Comparison of ENCODE assay signal across 1 cellular context in the genomic region with DNA sequence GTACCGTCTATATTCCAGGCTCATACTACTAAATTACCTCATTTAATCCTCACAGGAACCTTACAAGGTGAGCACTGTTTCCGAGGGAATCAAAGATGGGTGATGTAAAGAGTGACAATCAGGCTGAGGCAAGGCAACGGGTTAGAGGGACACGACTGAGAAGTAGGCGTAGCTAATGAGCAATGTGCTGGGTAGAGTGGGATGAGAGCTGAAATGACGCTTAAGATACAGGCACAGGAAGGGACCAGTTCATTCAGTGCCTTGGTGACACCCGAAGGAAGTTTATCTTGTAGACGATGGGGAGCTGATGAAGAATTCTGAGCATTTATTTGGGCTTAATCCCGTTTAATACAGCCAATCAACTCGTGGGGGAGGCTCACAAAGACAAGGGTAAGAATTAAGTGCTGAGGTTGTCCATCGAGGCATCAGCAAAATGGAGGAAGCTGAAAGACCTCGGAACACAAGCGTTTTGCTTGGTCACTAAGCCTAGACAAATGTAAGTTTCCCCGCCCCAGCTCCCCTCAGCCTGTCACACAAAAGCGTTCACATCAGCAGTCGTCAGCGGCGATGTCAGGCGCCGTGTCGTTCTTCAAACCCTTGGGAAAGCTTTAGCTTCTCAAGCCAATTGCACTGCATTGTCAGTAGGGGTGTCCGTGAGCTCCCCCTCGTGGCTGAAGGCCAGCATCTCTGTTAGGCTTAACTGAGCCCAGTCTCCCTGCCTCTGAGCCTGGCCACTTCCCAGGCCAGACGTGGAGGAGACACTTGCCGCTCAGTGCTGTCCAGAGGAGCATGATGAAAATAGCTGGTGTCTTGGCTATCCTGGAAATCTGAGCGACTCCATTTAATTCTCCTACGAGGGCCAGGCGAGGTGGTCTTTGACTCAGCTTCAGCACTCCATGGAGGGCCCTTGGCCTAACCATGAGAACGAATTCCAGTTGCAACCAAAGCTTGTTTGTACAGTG.
A peak's percentile ranks its signal among the peaks of the same experiment; 100 is the strongest.
TF ChIP-seq lines count a peak whose summit lies in the region.

No MANE protein-coding gene starts in this region.

TF ChIP-seq in HepG2, 621 proteins besides CTCF, POLR2A, EP300 and RAD21 (continued from another document and continues in another):
- TF ChIP-seq, protein P1, sequence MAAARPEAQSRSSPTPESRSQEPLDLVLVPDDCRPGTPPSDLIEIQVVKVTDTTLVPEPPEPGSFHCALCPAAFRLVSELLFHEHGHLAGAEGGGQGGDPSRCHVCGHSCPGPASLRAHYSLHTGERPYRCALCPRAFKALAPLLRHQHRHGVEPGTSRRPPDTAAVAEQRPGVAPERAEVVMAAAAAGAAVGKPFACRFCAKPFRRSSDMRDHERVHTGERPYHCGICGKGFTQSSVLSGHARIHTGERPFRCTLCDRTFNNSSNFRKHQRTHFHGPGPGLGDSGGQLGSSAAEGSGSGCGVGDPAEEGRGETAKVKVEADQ (CRISPR knock-in tag; IDR thresholded peaks at IDR 0.05; ENCODE audit: borderline replicate concordance), result no peak
- TF ChIP-seq ZSCAN9 (CRISPR knock-in tag; IDR thresholded peaks at IDR 0.05; ENCODE audit: borderline replicate concordance) (no peak), ZNF83 (CRISPR knock-in tag; IDR thresholded peaks at IDR 0.05; ENCODE audit: borderline replicate concordance) (no peak), REPIN1 (CRISPR knock-in tag; IDR thresholded peaks at IDR 0.05; ENCODE audit: borderline replicate concordance, low read depth) (peak; percentile 65; the same call in 1 of the 2 replicates), ZNF430 (CRISPR knock-in tag; IDR thresholded peaks at IDR 0.05) (no peak), ZNF558 (CRISPR knock-in tag; IDR thresholded peaks at IDR 0.05; ENCODE audit: borderline replicate concordance) (no peak), TSC22D2 (CRISPR knock-in tag; IDR thresholded peaks at IDR 0.05; ENCODE audit: borderline replicate concordance) (peak; percentile 90; the same call in 1 of the 2 replicates), FOSL2 (CRISPR knock-in tag; IDR thresholded peaks at IDR 0.05) (no peak; the same call in 1 of the 2 replicates), MXD4 (CRISPR knock-in tag; IDR thresholded peaks at IDR 0.05) (no peak), ZNF792 (CRISPR knock-in tag; IDR thresholded peaks at IDR 0.05) (0 out of 2 replicates have a peak, but pooled peaks have one; percentile 57), ZNF772 (CRISPR knock-in tag; IDR thresholded peaks at IDR 0.05) (peak; percentile 56; the same call in 1 of the 2 replicates), GATA4 (IDR thresholded peaks at IDR 0.05; ENCODE audit: borderline replicate concordance, low read depth) (no peak), ZNF501 (CRISPR knock-in tag; IDR thresholded peaks at IDR 0.05) (no peak; the same call in 1 of the 2 replicates), GATAD1 (CRISPR knock-in tag; IDR thresholded peaks at IDR 0.05) (0 out of 2 replicates have a peak, but pooled peaks have one; percentile 31), POLR2AphosphoS2 (IDR thresholded peaks at IDR 0.05; ENCODE audit: low read depth, low read length) (no peak), ATF7-NPFF (CRISPR knock-in tag; IDR thresholded peaks at IDR 0.05; ENCODE audit: low read depth) (no peak), ZBTB38 (CRISPR knock-in tag; IDR thresholded peaks at IDR 0.05) (no peak), SOX13 (IDR thresholded peaks at IDR 0.05) (no peak), SOX13 (CRISPR knock-in tag; conservative IDR thresholded peaks at IDR 0.05 in 1 of 2, IDR thresholded peaks at IDR 0.05 in 1 of 2) (peak in 1 of 2 experiments; percentile 22; a peak in 1 of 4 replicates), ZFP37 (CRISPR knock-in tag; IDR thresholded peaks at IDR 0.05; ENCODE audit: borderline replicate concordance) (no peak), HOXA3 (CRISPR knock-in tag; IDR thresholded peaks at IDR 0.05) (0 out of 2 replicates have a peak, but pooled peaks have one; percentile 32), ZNF562 (CRISPR knock-in tag; IDR thresholded peaks at IDR 0.05; ENCODE audit: borderline replicate concordance) (no peak), ZSCAN29 (CRISPR knock-in tag; conservative IDR thresholded peaks at IDR 0.05) (0 out of 2 replicates have a peak, but pooled peaks have one; percentile 61), JUNB (CRISPR knock-in tag; IDR thresholded peaks at IDR 0.05; ENCODE audit: borderline replicate concordance) (peak; percentile 47; the same call in 1 of the 2 replicates), SMC3 (IDR thresholded peaks at IDR 0.05; ENCODE audit: low read length) (peak; percentile 84)
- TF ChIP-seq, protein P2, sequence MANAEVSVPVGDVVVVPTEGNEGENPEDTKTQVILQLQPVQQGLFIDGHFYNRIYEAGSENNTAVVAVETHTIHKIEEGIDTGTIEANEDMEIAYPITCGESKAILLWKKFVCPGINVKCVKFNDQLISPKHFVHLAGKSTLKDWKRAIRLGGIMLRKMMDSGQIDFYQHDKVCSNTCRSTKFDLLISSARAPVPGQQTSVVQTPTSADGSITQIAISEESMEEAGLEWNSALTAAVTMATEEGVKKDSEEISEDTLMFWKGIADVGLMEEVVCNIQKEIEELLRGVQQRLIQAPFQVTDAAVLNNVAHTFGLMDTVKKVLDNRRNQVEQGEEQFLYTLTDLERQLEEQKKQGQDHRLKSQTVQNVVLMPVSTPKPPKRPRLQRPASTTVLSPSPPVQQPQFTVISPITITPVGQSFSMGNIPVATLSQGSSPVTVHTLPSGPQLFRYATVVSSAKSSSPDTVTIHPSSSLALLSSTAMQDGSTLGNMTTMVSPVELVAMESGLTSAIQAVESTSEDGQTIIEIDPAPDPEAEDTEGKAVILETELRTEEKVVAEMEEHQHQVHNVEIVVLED (CRISPR knock-in tag; IDR thresholded peaks at IDR 0.05; ENCODE audit: borderline replicate concordance), result no peak
- TF ChIP-seq, protein P3, sequence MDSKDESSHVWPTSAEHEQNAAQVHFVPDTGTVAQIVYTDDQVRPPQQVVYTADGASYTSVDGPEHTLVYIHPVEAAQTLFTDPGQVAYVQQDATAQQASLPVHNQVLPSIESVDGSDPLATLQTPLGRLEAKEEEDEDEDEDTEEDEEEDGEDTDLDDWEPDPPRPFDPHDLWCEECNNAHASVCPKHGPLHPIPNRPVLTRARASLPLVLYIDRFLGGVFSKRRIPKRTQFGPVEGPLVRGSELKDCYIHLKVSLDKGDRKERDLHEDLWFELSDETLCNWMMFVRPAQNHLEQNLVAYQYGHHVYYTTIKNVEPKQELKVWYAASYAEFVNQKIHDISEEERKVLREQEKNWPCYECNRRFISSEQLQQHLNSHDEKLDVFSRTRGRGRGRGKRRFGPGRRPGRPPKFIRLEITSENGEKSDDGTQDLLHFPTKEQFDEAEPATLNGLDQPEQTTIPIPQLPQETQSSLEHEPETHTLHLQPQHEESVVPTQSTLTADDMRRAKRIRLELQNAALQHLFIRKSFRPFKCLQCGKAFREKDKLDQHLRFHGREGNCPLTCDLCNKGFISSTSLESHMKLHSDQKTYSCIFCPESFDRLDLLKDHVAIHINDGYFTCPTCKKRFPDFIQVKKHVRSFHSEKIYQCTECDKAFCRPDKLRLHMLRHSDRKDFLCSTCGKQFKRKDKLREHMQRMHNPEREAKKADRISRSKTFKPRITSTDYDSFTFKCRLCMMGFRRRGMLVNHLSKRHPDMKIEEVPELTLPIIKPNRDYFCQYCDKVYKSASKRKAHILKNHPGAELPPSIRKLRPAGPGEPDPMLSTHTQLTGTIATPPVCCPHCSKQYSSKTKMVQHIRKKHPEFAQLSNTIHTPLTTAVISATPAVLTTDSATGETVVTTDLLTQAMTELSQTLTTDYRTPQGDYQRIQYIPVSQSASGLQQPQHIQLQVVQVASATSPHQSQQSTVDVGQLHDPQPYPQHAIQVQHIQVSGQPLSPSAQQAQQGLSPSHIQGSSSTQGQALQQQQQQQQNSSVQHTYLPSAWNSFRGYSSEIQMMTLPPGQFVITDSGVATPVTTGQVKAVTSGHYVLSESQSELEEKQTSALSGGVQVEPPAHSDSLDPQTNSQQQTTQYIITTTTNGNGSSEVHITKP (CRISPR knock-in tag; IDR thresholded peaks at IDR 0.05; ENCODE audit: low read depth), result 0 out of 2 replicates have a peak, but pooled peaks have one; percentile 57
- TF ChIP-seq, protein P4, sequence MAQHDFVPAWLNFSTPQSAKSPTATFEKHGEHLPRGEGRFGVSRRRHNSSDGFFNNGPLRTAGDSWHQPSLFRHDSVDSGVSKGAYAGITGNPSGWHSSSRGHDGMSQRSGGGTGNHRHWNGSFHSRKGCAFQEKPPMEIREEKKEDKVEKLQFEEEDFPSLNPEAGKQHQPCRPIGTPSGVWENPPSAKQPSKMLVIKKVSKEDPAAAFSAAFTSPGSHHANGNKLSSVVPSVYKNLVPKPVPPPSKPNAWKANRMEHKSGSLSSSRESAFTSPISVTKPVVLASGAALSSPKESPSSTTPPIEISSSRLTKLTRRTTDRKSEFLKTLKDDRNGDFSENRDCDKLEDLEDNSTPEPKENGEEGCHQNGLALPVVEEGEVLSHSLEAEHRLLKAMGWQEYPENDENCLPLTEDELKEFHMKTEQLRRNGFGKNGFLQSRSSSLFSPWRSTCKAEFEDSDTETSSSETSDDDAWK (CRISPR knock-in tag; IDR thresholded peaks at IDR 0.05), result no peak
- TF ChIP-seq, protein P5, sequence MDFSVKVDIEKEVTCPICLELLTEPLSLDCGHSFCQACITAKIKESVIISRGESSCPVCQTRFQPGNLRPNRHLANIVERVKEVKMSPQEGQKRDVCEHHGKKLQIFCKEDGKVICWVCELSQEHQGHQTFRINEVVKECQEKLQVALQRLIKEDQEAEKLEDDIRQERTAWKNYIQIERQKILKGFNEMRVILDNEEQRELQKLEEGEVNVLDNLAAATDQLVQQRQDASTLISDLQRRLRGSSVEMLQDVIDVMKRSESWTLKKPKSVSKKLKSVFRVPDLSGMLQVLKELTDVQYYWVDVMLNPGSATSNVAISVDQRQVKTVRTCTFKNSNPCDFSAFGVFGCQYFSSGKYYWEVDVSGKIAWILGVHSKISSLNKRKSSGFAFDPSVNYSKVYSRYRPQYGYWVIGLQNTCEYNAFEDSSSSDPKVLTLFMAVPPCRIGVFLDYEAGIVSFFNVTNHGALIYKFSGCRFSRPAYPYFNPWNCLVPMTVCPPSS (IDR thresholded peaks at IDR 0.05), result no peak
- TF ChIP-seq, protein P6, sequence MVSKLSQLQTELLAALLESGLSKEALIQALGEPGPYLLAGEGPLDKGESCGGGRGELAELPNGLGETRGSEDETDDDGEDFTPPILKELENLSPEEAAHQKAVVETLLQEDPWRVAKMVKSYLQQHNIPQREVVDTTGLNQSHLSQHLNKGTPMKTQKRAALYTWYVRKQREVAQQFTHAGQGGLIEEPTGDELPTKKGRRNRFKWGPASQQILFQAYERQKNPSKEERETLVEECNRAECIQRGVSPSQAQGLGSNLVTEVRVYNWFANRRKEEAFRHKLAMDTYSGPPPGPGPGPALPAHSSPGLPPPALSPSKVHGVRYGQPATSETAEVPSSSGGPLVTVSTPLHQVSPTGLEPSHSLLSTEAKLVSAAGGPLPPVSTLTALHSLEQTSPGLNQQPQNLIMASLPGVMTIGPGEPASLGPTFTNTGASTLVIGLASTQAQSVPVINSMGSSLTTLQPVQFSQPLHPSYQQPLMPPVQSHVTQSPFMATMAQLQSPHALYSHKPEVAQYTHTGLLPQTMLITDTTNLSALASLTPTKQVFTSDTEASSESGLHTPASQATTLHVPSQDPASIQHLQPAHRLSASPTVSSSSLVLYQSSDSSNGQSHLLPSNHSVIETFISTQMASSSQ (IDR thresholded peaks at IDR 0.05; ENCODE audit: low read depth), result no peak
- TF ChIP-seq, protein P6 (CRISPR knock-in tag; IDR thresholded peaks at IDR 0.05; ENCODE audit: borderline replicate concordance), result 0 out of 2 replicates have a peak, but pooled peaks have one; percentile 22
- TF ChIP-seq, protein P7, sequence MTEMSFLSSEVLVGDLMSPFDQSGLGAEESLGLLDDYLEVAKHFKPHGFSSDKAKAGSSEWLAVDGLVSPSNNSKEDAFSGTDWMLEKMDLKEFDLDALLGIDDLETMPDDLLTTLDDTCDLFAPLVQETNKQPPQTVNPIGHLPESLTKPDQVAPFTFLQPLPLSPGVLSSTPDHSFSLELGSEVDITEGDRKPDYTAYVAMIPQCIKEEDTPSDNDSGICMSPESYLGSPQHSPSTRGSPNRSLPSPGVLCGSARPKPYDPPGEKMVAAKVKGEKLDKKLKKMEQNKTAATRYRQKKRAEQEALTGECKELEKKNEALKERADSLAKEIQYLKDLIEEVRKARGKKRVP (CRISPR knock-in tag; IDR thresholded peaks at IDR 0.05), result no peak
- TF ChIP-seq, protein P8, sequence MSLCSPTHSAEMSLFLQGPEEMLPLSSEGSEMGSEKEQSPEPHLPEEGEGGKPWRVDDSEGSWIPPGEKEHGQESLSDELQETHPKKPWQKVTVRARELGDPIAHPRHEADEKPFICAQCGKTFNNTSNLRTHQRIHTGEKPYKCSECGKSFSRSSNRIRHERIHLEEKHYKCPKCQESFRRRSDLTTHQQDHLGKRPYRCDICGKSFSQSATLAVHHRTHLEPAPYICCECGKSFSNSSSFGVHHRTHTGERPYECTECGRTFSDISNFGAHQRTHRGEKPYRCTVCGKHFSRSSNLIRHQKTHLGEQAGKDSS (CRISPR knock-in tag; IDR thresholded peaks at IDR 0.05; ENCODE audit: borderline replicate concordance, low read depth), result peak; percentile 57; the same call in 1 of the 2 replicates
- TF ChIP-seq, protein P9, sequence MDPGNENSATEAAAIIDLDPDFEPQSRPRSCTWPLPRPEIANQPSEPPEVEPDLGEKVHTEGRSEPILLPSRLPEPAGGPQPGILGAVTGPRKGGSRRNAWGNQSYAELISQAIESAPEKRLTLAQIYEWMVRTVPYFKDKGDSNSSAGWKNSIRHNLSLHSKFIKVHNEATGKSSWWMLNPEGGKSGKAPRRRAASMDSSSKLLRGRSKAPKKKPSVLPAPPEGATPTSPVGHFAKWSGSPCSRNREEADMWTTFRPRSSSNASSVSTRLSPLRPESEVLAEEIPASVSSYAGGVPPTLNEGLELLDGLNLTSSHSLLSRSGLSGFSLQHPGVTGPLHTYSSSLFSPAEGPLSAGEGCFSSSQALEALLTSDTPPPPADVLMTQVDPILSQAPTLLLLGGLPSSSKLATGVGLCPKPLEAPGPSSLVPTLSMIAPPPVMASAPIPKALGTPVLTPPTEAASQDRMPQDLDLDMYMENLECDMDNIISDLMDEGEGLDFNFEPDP (CRISPR knock-in tag; conservative IDR thresholded peaks at IDR 0.05), result no peak
- TF ChIP-seq, protein P10, sequence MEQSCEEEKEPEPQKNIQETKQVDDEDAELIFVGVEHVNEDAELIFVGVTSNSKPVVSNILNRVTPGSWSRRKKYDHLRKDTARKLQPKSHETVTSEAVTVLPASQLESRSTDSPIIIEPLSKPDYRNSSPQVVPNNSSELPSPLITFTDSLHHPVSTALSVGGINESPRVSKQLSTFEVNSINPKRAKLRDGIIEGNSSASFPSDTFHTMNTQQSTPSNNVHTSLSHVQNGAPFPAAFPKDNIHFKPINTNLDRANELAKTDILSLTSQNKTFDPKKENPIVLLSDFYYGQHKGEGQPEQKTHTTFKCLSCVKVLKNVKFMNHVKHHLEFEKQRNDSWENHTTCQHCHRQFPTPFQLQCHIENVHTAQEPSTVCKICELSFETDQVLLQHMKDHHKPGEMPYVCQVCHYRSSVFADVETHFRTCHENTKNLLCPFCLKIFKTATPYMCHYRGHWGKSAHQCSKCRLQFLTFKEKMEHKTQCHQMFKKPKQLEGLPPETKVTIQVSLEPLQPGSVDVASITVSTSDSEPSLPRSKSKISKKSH (CRISPR knock-in tag; IDR thresholded peaks at IDR 0.05; ENCODE audit: borderline replicate concordance), result no peak
